Comparison of ENCODE assay signal across 33 cellular contexts in the genomic region with DNA sequence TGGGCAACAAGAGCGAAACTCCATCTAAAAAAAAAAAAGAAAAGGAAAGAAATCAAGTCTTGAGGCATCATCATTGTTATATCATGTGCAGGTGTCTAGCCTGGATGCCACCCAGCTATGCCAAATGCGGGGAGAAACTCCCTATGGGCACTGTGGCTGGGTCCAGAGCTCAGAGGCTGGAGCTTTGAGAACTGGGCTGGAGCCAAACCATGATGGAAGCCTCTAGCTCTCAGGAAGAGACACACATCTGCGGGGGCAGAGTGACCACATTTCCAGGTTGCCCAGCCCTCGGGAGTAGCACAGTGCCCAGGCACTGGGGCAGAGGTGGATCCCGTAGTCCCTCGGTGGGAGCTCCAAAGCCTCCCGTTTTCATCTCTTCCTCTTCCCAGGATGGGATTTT.
"Had no signal": no experiment of that assay in that cellular context is flagged by ENCODE, and none has a peak within 500 bp of the region (broad histone marks: within the 10 kb centered on the region; RNA-seq: fewer than 3 reads in every experiment).

No MANE protein-coding gene starts in this region.

- H3K36me3 Mint-ChIP-seq: immature natural killer cell, natural killer cell had no signal

- H3K4me1 Mint-ChIP-seq: immature natural killer cell, natural killer cell had no signal

- H3K27ac Mint-ChIP-seq: activated naive CD8-positive, alpha-beta T cell; brain; effector memory CD8-positive, alpha-beta T cell; natural killer cell; neural progenitor cell; stimulated activated naive CD8-positive, alpha-beta T cell treated with anti-CD3 and anti-CD28 coated beads, Interleukin-15, amount 100 ng/mL, for 72 hours; T-helper 1 cell treated with Interleukin-12 subunit alpha and Interleukin-12 subunit beta and Interleukin-4 antibody, amounts not matched to agents 30 μg/mL and 1 μg/mL, for 36 hours; type B pancreatic cell had no signal

- H3K4me2 ChIP-seq: neural progenitor cell had no signal

- DNase-seq: activated CD4-positive, alpha-beta T cell treated with anti-CD3 and anti-CD28 coated beads for 4 hours; activated CD4-positive, alpha-beta T cell treated with anti-CD3 and anti-CD28 coated beads, Interleukin-2, amount 50 U/mL, for 48 hours; activated CD8-positive, alpha-beta memory T cell treated with anti-CD3 and anti-CD28 coated beads for 24 hours; activated effector memory CD4-positive, alpha-beta T cell treated with Interleukin-2 at 50 U/mL for 16 hours; activated naive CD4-positive, alpha-beta T cell treated with Interleukin-2 at 50 U/mL for 16 hours; anterior cingulate cortex; cortex of kidney; effector memory CD8-positive, alpha-beta T cell; erythroblast; hypothalamus; immature natural killer cell; mesendoderm; natural killer cell; occipital lobe; stimulated activated CD4-positive, alpha-beta T cell treated with anti-CD3 and anti-CD28 coated beads, Interleukin-12 subunit alpha, Interleukin-12 subunit beta, amount 100 ng/mL, for 4 hours; stimulated activated CD4-positive, alpha-beta T cell treated with anti-CD3 and anti-CD28 coated beads, Interleukin-4, amount 100 ng/mL, for 4 hours; stimulated activated CD8-positive, alpha-beta memory T cell treated with anti-CD3 and anti-CD28 coated beads, Interleukin-4, amount 100 ng/mL, for 48 hours; stimulated activated naive CD8-positive, alpha-beta T cell treated with anti-CD3 and anti-CD28 coated beads, Interleukin-15, amount 100 ng/mL, for 72 hours; substantia nigra; T-helper 9 cell had no signal

- FAIRE-seq: TTC549 had no signal

- H3K4me3 ChIP-seq: cardiac muscle cell, gastroesophageal sphincter, lung, neural progenitor cell, psoas muscle, vagina had no signal

- H3K27me3 ChIP-seq: cardiac muscle cell, gastroesophageal sphincter, neural progenitor cell, vagina had no signal

- H3K4me3 Mint-ChIP-seq: activated naive CD8-positive, alpha-beta T cell; brain; effector memory CD8-positive, alpha-beta T cell; immature natural killer cell; natural killer cell; neural progenitor cell; stimulated activated naive CD8-positive, alpha-beta T cell treated with anti-CD3 and anti-CD28 coated beads, Interleukin-15, amount 100 ng/mL, for 72 hours; T-helper 1 cell treated with Interleukin-12 subunit alpha and Interleukin-12 subunit beta and Interleukin-4 antibody, amounts not matched to agents 30 μg/mL and 1 μg/mL, for 36 hours; type B pancreatic cell had no signal

- H3K4me1 ChIP-seq: parathyroid adenoma, psoas muscle had no signal

- H3K9me3 Mint-ChIP-seq: effector memory CD8-positive, alpha-beta T cell; immature natural killer cell; natural killer cell; stimulated activated naive CD8-positive, alpha-beta T cell treated with anti-CD3 and anti-CD28 coated beads, Interleukin-15, amount 100 ng/mL, for 72 hours; T-helper 1 cell treated with Interleukin-12 subunit alpha and Interleukin-12 subunit beta and Interleukin-4 antibody, amounts not matched to agents 30 μg/mL and 1 μg/mL, for 36 hours had no signal

- H3K27ac ChIP-seq: cardiac muscle cell, gastroesophageal sphincter, neural progenitor cell, parathyroid adenoma, psoas muscle, vagina, VCaP had no signal

- H3K9me3 ChIP-seq: vagina had no signal

- H3K9ac ChIP-seq: neural progenitor cell, parathyroid adenoma had no signal

- H3K27me3 Mint-ChIP-seq: type B pancreatic cell had no signal
